In genomic region chr5:154086123-154086522, GRCh38 we compare ENCODE assay signal across 28 cellular contexts. TPM values are rescaled to one million over a fixed set of nuclear protein-coding genes. Genes with fewer than 3 reads are reported as not detected.
DNase-seq lines count a peak whose midpoint lies in the region; ATAC-seq and TF ChIP-seq lines count a peak whose summit lies in the region.
"Had no signal": no experiment of that assay in that cellular context is flagged by ENCODE, and none has a peak within 500 bp of the region (broad histone marks: within the 10 kb centered on the region; RNA-seq: fewer than 3 reads in every experiment).

No MANE protein-coding gene starts in this region.

- H2AFZ ChIP-seq in MM.1S (ENCODE audit: low read length) (no peak overlapping the region), neuronal stem cell (ENCODE audit: low read length) (peak overlapping the region; percentile 46)

- H3K9me3 ChIP-seq in MM.1S (replicated peaks; ENCODE audit: insufficient read depth, low read length) (no peaks in the 10 kb centered on the region), neuronal stem cell (replicated peaks in 1 of 2; ENCODE audit: control insufficient read depth in 2 of 2, insufficient read depth in 1 of 2, low read depth in 1 of 2, low read length in 2 of 2) (peaks cover 0 to 3% of the 10 kb centered on the region in 2 donors)
- H3K9me3 ChIP-seq: esophagus muscularis mucosa, heart left ventricle had no signal

- no peak overlapping the region for H3K23ac ChIP-seq in neuronal stem cell (ENCODE audit: low read depth, low read length, poor library complexity)

- no peaks in the 10 kb centered on the region for H3K9me2 ChIP-seq in MM.1S (replicated peaks; ENCODE audit: insufficient read depth, low read length)

- H3K36me3 ChIP-seq in MM.1S (replicated peaks; ENCODE audit: insufficient read depth, low read length), result no peaks in the 10 kb centered on the region
- H3K36me3 ChIP-seq in neuronal stem cell (replicated peaks in 1 of 2; ENCODE audit: control insufficient read depth in 2 of 2, insufficient read depth in 2 of 2, low read length in 2 of 2), result no peaks in the 10 kb centered on the region
- H3K36me3 ChIP-seq: esophagus muscularis mucosa, heart left ventricle had no signal

- no peak overlapping the region for H2BK12ac ChIP-seq in neuronal stem cell (ENCODE audit: low read length)

- no peak overlapping the region for H3K14ac ChIP-seq in neuronal stem cell (ENCODE audit: low read length)

- H4K8ac ChIP-seq in neuronal stem cell (ENCODE audit: low read depth, low read length), result no peak overlapping the region

- no peak overlapping the region for H2AK5ac ChIP-seq in neuronal stem cell (ENCODE audit: low read depth, low read length)

- no peaks in the 10 kb centered on the region for H3K79me2 ChIP-seq in MM.1S (ENCODE audit: low read length)

- H4K20me1 ChIP-seq in MM.1S (ENCODE audit: insufficient read depth, low read length), result no peaks in the 10 kb centered on the region

- H3K4ac ChIP-seq in neuronal stem cell (ENCODE audit: low read length), result no peak overlapping the region

- no peak overlapping the region for H4K91ac ChIP-seq in neuronal stem cell (ENCODE audit: low read depth, low read length, poor library complexity)

- no peaks in the 10 kb centered on the region for H3K79me1 ChIP-seq in neuronal stem cell (ENCODE audit: low read depth, low read length)

- H3K4me1 ChIP-seq in MM.1S (ENCODE audit: low read length), result peaks cover 15% of the 10 kb centered on the region
- H3K4me1 ChIP-seq in neuronal stem cell (ENCODE audit: control insufficient read depth in 2 of 2, insufficient read depth in 1 of 2, low read depth in 1 of 2, low read length in 2 of 2), result peaks cover 16 to 24% of the 10 kb centered on the region in 2 donors

- no peaks in the 10 kb centered on the region for H3K27me3 ChIP-seq in MM.1S (replicated peaks; ENCODE audit: insufficient read depth, low read length)
- H3K27me3 ChIP-seq in neuronal stem cell (ENCODE audit: control insufficient read depth in 3 of 3, insufficient read depth in 3 of 3, low read depth in 1 of 3, low read length in 3 of 3), result peaks cover 0 to 2% (median 0%) of the 10 kb centered on the region in 3 experiments
- H3K27me3 ChIP-seq: esophagus muscularis mucosa, heart left ventricle had no signal

- no CpG with 5 or more reads among the region's 3 CpGs for WGBS in neuronal stem cell (ENCODE audit: extremely low coverage in 2 of 2, insufficient read length in 2 of 2, insufficient replicate concordance in 1 of 2), 2 donors

- H3F3A ChIP-seq in MM.1S (ENCODE audit: insufficient read depth, low read length), result no peaks in the 10 kb centered on the region

- H3K4me2 ChIP-seq in MM.1S (ENCODE audit: low read depth, low read length), result peak overlapping the region; percentile 34
- no peak overlapping the region for H3K4me2 ChIP-seq in neuronal stem cell (ENCODE audit: insufficient read depth, low read length, poor library complexity, severe bottlenecking)

- H3K27ac ChIP-seq in MM.1S (ENCODE audit: low read length) (no peak overlapping the region), neuronal stem cell (replicated peaks; ENCODE audit: low read length) (no peak overlapping the region)
- H3K27ac ChIP-seq: C4-2B, esophagus muscularis mucosa had no signal

- ATAC-seq in HG03460 (IDR thresholded peaks at IDR 0.05; ENCODE audit: unreplicated experiment), result no peak
- ATAC-seq: activated CD4-positive, CD25-positive, alpha-beta regulatory T cell treated with anti-CD3 and anti-CD28 coated beads, Interleukin-2, amount 50 U/mL, for 24 hours; activated T-cell treated with anti-CD3 and anti-CD28 coated beads, Interleukin-2, amount 50 U/mL, for 72 hours; naive thymus-derived CD4-positive, alpha-beta T cell; PC-3; SK-N-SH treated with all-trans-retinoic acid at 6 μM for 48 hours; stimulated activated naive B cell treated with anti-CD40 and anti-IgM and Interleukin-4, amounts not matched to agents 10 μg/mL and 1 μg/mL and 100 μg/mL, for 72 hours had no signal

- H2BK15ac ChIP-seq in neuronal stem cell (ENCODE audit: low read length), result no peak overlapping the region

- H3K18ac ChIP-seq in neuronal stem cell (ENCODE audit: low read length), result no peak overlapping the region

- no peak overlapping the region for H2BK5ac ChIP-seq in neuronal stem cell (ENCODE audit: low read length)

- peak; percentile 12 for DNase-seq in NCI-H1105 treated with DMSO at 0.1 percent for 48 hours (lab: John Stamatoyannopoulos, UW)
- DNase-seq in NCI-H1105 (lab: John Stamatoyannopoulos, UW), result no peak
- no peak for DNase-seq in MM.1S
- peak; percentile 46 for DNase-seq in astrocyte of the hippocampus (ENCODE audit: low read depth, low spot score)
- DNase-seq in neuronal stem cell (ENCODE audit: low spot score), result peak; percentile 62
- DNase-seq in activated gamma-delta T cell treated with Interleukin-2 at 50 U/mL for 16 hours, result no peak
- no peak for DNase-seq in HT-29 (ENCODE audit: low spot score)
- DNase-seq: 8988T; activated CD4-positive, alpha-beta memory T cell treated with anti-CD3 and anti-CD28 coated beads for 36 hours; activated naive CD4-positive, alpha-beta T cell; activated T-cell treated with anti-CD3 and anti-CD28 coated beads, Interleukin-2, amount 50 U/mL, for 72 hours; COR-L47; HCEC 1CT; midbrain; NCI-H1092; NCI-H2029; NCI-H226; NK-92 treated with Interleukin-12 subunit alpha and Interleukin-12 subunit beta, amount 100 ng/mL, for 24 hours; PC-3; stimulated activated naive B cell treated with anti-CD40 and anti-IgM and Interleukin-4, amounts not matched to agents 10 μg/mL and 1 μg/mL and 100 μg/mL, for 72 hours; substantia nigra had no signal

- H2BK120ac ChIP-seq in neuronal stem cell (ENCODE audit: low read depth, low read length), result no peak overlapping the region

- H3K4me3 ChIP-seq in MM.1S (ENCODE audit: low read length) (no peak overlapping the region), neuronal stem cell (ENCODE audit: low read length in 2 of 2) (no peak overlapping the region)
- H3K4me3 ChIP-seq: esophagus muscularis mucosa had no signal

- no peak for TF ChIP-seq CTCF in MM.1S (IDR thresholded peaks at IDR 0.05; ENCODE audit: low read length)

- H3K9ac ChIP-seq in MM.1S (ENCODE audit: low read length) (no peak overlapping the region), neuronal stem cell (ENCODE audit: low read depth, low read length, poor library complexity) (no peak overlapping the region)

RNA-seq across cellular contexts. Expression of gene MFAP3, which starts 47.4 kb away (rescaled TPM):
- polyA plus RNA-seq in neuronal stem cell (2013, experiment 1 of 2), result 19.5 TPM
- 19.6 TPM for polyA plus RNA-seq in neuronal stem cell (2013, experiment 2 of 2)
- 12.5 and 17.1 TPM in 2 replicates for total RNA-seq in HT-29 (2014; rRNA removed; shearing (Covaris generic))

RNA-seq across cellular contexts. Expression of gene FAM114A2, which starts 47.4 kb away (rescaled TPM):
- polyA plus RNA-seq in neuronal stem cell (2013, experiment 1 of 2), result 7.4 TPM
- 7.3 TPM for polyA plus RNA-seq in neuronal stem cell (2013, experiment 2 of 2)
- total RNA-seq in HT-29 (2014; rRNA removed; shearing (Covaris generic)), result 3.9 and 5.8 TPM in 2 replicates

Comparison
In these comparisons a context has a peak if more than half of its experiments do, and no peak if none do; other contexts are left out.
1. DNase-seq: peak in NCI-H1105 treated with DMSO at 0.1 percent for 48 hours (single experiment), astrocyte of the hippocampus (single experiment) and neuronal stem cell (single experiment); none in NCI-H1105 (single experiment), MM.1S (single experiment), activated gamma-delta T cell treated with Interleukin-2 at 50 U/mL for 16 hours (single experiment) and HT-29 (single experiment).